8 cellular contexts compared by ENCODE assay signal in genomic region chr17:6831662-6832263, GRCh38.
DNase-seq lines count a peak whose midpoint lies in the region; ATAC-seq lines count a peak whose summit lies in the region.

TSS of gene TEKT1 (minus strand) at chr17:6831729. CDS start at chr17:6830376, 1,353 bp downstream.

- peak within 1 kb of the TSS; percentile 46 for H3K27ac Mint-ChIP-seq in dendritic cell treated with granulocyte-macrophage colony-stimulating factor and Interleukin-4, amounts not matched to agents 40 ng/mL and 50 ng/mL, for 4 days

- H3K9me3 Mint-ChIP-seq in dendritic cell treated with granulocyte-macrophage colony-stimulating factor and Interleukin-4, amounts not matched to agents 40 ng/mL and 50 ng/mL, for 4 days = no peaks in the 10 kb centered on the region

- ATAC-seq in HG02678 (IDR thresholded peaks at IDR 0.05; ENCODE audit: unreplicated experiment) (no peak), HG03460 (IDR thresholded peaks at IDR 0.05; ENCODE audit: unreplicated experiment) (no peak)

- intact Hi-C loops in dendritic cell treated with granulocyte-macrophage colony-stimulating factor and Interleukin-4, amounts not matched to agents 40 ng/mL and 50 ng/mL, for 4 days (cut with micrococcal nuclease) = no loop called here

- H3K4me3 Mint-ChIP-seq in dendritic cell treated with granulocyte-macrophage colony-stimulating factor and Interleukin-4, amounts not matched to agents 40 ng/mL and 50 ng/mL, for 4 days = peak within 1 kb of the TSS; percentile 80

- peaks cover 18% of the 10 kb centered on the region for H3K4me1 Mint-ChIP-seq in dendritic cell treated with granulocyte-macrophage colony-stimulating factor and Interleukin-4, amounts not matched to agents 40 ng/mL and 50 ng/mL, for 4 days (ENCODE audit: low read depth)

- DNase-seq in COLO668 (lab: John Stamatoyannopoulos, UW; ENCODE audit: unreplicated experiment) (peak; percentile 30), HuH-7.5 (ENCODE audit: low spot score) (peak; percentile 53), kidney glomerular epithelial cell (lab: John Stamatoyannopoulos, UW) (peak; percentile 62)
- peak; percentile 72 for DNase-seq in activated CD4-positive, alpha-beta T cell treated with anti-CD3 and anti-CD28 coated beads for 48 hours
- DNase-seq in stimulated activated CD4-positive, alpha-beta T cell treated with anti-CD3 and anti-CD28 coated beads, Interleukin-15, amount 100 ng/mL, for 48 hours (ENCODE audit: low read depth in 2 of 2) = peak; percentile 39 to 50

- H3K36me3 Mint-ChIP-seq in dendritic cell treated with granulocyte-macrophage colony-stimulating factor and Interleukin-4, amounts not matched to agents 40 ng/mL and 50 ng/mL, for 4 days (ENCODE audit: low read depth) = no peaks in the 10 kb centered on the region

- H3K27me3 Mint-ChIP-seq in dendritic cell treated with granulocyte-macrophage colony-stimulating factor and Interleukin-4, amounts not matched to agents 40 ng/mL and 50 ng/mL, for 4 days = peaks cover 50% of the 10 kb centered on the region
